ENCODE assay signal across 26 cellular contexts in genomic region chr2:86398500-86398899, GRCh38.
"Had no signal": no experiment of that assay in that cellular context is flagged by ENCODE, and none has a peak within 500 bp of the region (broad histone marks: within the 10 kb centered on the region; RNA-seq: fewer than 3 reads in every experiment).

No MANE protein-coding gene starts in this region.

- H3K27me3 ChIP-seq: gastrocnemius medialis, ovary, right lobe of liver, vagina had no signal

- H3K9me3 Mint-ChIP-seq: activated B cell treated with CpG ODN at 0.5 μM for 24 hours; activated naive CD4-positive, alpha-beta T cell treated with anti-CD3 and anti-CD28 coated beads for 36 hours; activated naive CD8-positive, alpha-beta T cell treated with anti-CD3 and anti-CD28 coated beads for 36 hours; central memory CD8-positive, alpha-beta T cell; stimulated activated naive CD8-positive, alpha-beta T cell treated with anti-CD3 and anti-CD28 coated beads, Interleukin-15, Interleukin-2, amounts not matched to agents 100 ng/mL and 50 ng/mL, for 24 hours; T-helper 2 cell treated with Interferon-gamma antibody and Interleukin-4, amounts not matched to agents 5 μg/mL and 100 μg/mL, for 36 hours had no signal

- H3K4me1 Mint-ChIP-seq: central memory CD8-positive, alpha-beta T cell had no signal

- ATAC-seq: activated CD4-positive, alpha-beta T cell treated with anti-CD3 and anti-CD28 coated beads for 36 hours; gastrocnemius medialis; right lobe of liver had no signal

- H3K4me3 ChIP-seq: gastrocnemius medialis, left ventricle myocardium inferior, lung, ovary, right lobe of liver, skin epidermis, vagina had no signal

- H3K36me3 Mint-ChIP-seq: activated naive CD8-positive, alpha-beta T cell treated with anti-CD3 and anti-CD28 coated beads for 36 hours; type B pancreatic cell had no signal

- H3K27ac ChIP-seq: gastrocnemius medialis, left ventricle myocardium inferior, ovary, right lobe of liver, skin epidermis, vagina had no signal

- H3K4me3 Mint-ChIP-seq: activated B cell treated with CpG ODN at 0.5 μM for 24 hours; activated CD4-positive, alpha-beta T cell treated with anti-CD3 and anti-CD28 coated beads for 36 hours; activated naive CD4-positive, alpha-beta T cell treated with anti-CD3 and anti-CD28 coated beads for 36 hours; activated naive CD8-positive, alpha-beta T cell treated with anti-CD3 and anti-CD28 coated beads for 36 hours; central memory CD8-positive, alpha-beta T cell; naive B cell; stimulated activated naive CD8-positive, alpha-beta T cell treated with anti-CD3 and anti-CD28 coated beads, Interleukin-15, Interleukin-2, amounts not matched to agents 100 ng/mL and 50 ng/mL, for 24 hours; T-helper 2 cell treated with Interferon-gamma antibody and Interleukin-4, amounts not matched to agents 5 μg/mL and 100 μg/mL, for 36 hours; type B pancreatic cell had no signal

- DNase-seq: activated B cell treated with CpG ODN at 0.5 μM for 24 hours; activated CD4-positive, alpha-beta T cell treated with anti-CD3 and anti-CD28 coated beads for 36 hours; activated effector memory CD4-positive, alpha-beta T cell treated with Interleukin-2 at 50 U/mL for 16 hours; activated naive CD4-positive, alpha-beta T cell treated with anti-CD3 and anti-CD28 coated beads for 36 hours; activated naive CD8-positive, alpha-beta T cell treated with anti-CD3 and anti-CD28 coated beads for 36 hours; amniotic stem cell; dermis blood vessel endothelial cell; effector CD8-positive, alpha-beta T cell; gastrocnemius medialis; glutamatergic neuron; left ventricle myocardium inferior; naive B cell; ovary; right lobe of liver; stimulated activated CD4-positive, alpha-beta T cell treated with anti-CD3 and anti-CD28 coated beads, Interleukin-12 subunit alpha, Interleukin-12 subunit beta, amount 100 ng/mL, for 4 hours; stimulated activated CD4-positive, alpha-beta T cell treated with anti-CD3 and anti-CD28 coated beads, Interleukin-4, amount 100 ng/mL, for 1 hour; substantia nigra; T-helper 1 cell had no signal

- H3K27ac Mint-ChIP-seq: activated B cell treated with CpG ODN at 0.5 μM for 24 hours; activated CD4-positive, alpha-beta T cell treated with anti-CD3 and anti-CD28 coated beads for 36 hours; activated naive CD4-positive, alpha-beta T cell treated with anti-CD3 and anti-CD28 coated beads for 36 hours; activated naive CD8-positive, alpha-beta T cell treated with anti-CD3 and anti-CD28 coated beads for 36 hours; naive B cell; progenitor cell of endocrine pancreas; stimulated activated naive CD8-positive, alpha-beta T cell treated with anti-CD3 and anti-CD28 coated beads, Interleukin-15, Interleukin-2, amounts not matched to agents 100 ng/mL and 50 ng/mL, for 24 hours; T-helper 2 cell treated with Interferon-gamma antibody and Interleukin-4, amounts not matched to agents 5 μg/mL and 100 μg/mL, for 36 hours; type B pancreatic cell had no signal

- H3K9me3 ChIP-seq: gastrocnemius medialis, left ventricle myocardium inferior, ovary, right lobe of liver, vagina had no signal
